Comparison of ENCODE assay signal across 9 cellular contexts in genomic region chr17:27339836-27340550, GRCh38. TPM values are rescaled to one million over a fixed set of nuclear protein-coding genes. Genes with fewer than 3 reads are reported as not detected.
DNase-seq lines count a peak whose midpoint lies in the region; ATAC-seq and TF ChIP-seq lines count a peak whose summit lies in the region.
"Had no signal": no experiment of that assay in that cellular context is flagged by ENCODE, and none has a peak within 500 bp of the region (broad histone marks: within the 10 kb centered on the region; RNA-seq: fewer than 3 reads in every experiment).

No MANE protein-coding gene starts in this region.

- H3K4me1 ChIP-seq in PC-3 (ENCODE audit: insufficient read depth, low read length) (peaks cover 8% of the 10 kb centered on the region; the same call in 1 of the 2 replicates), gastroesophageal sphincter (peaks cover 0 to 20% (median 0%) of the 10 kb centered on the region in 3 donors)

- H2AFZ ChIP-seq in PC-3 (ENCODE audit: low read length), result no peak overlapping the region

- H3K9me2 ChIP-seq in PC-3 (replicated peaks; ENCODE audit: low read length), result no peaks in the 10 kb centered on the region

- H3F3A ChIP-seq in PC-3 (ENCODE audit: low read length, unreplicated experiment), result no peaks in the 10 kb centered on the region

- 75% methylated on average over 1 of the region's 2 CpGs; no CpG with 5 or more reads in 1 of the 2 donors for WGBS in gastroesophageal sphincter (ENCODE audit: low coverage in 1 of 2), 2 donors

- no peaks in the 10 kb centered on the region for H3K27me3 Mint-ChIP-seq in activated CD8-positive, alpha-beta memory T cell treated with anti-CD3 and anti-CD28 coated beads, Interleukin-2, amount 10 ng/mL, durations not matched to agents 7 days and 5 days
- no peaks in the 10 kb centered on the region for H3K27me3 Mint-ChIP-seq in dendritic cell treated with granulocyte-macrophage colony-stimulating factor and Interleukin-4, amounts not matched to agents 40 ng/mL and 50 ng/mL, for 4 days
- peaks cover 6 to 8% of the 10 kb centered on the region in 2 donors for H3K27me3 Mint-ChIP-seq in stimulated activated naive B cell treated with anti-CD40 and anti-IgM and Interleukin-4, amounts not matched to agents 10 μg/mL and 1 μg/mL and 100 μg/mL, for 72 hours
- peaks cover 8% of the 10 kb centered on the region for H3K27me3 Mint-ChIP-seq in glutamatergic neuron (ENCODE audit: unreplicated experiment)
- H3K27me3 Mint-ChIP-seq: central memory CD8-positive, alpha-beta T cell had no signal

- TF ChIP-seq POLR2A in gastroesophageal sphincter (IDR thresholded peaks at IDR 0.05), result no peak

- intact Hi-C loops in PC-3 (cut with micrococcal nuclease), result no loop called here
- intact Hi-C loops in dendritic cell treated with granulocyte-macrophage colony-stimulating factor and Interleukin-4, amounts not matched to agents 40 ng/mL and 50 ng/mL, for 4 days (cut with micrococcal nuclease), result no loop called here

- H3K27me3 ChIP-seq in PC-3 (ENCODE audit: low read length), result no peaks in the 10 kb centered on the region
- H3K27me3 ChIP-seq in gastroesophageal sphincter, result no peaks in the 10 kb centered on the region

- H3K4me1 Mint-ChIP-seq in activated CD8-positive, alpha-beta memory T cell treated with anti-CD3 and anti-CD28 coated beads, Interleukin-2, amount 10 ng/mL, durations not matched to agents 7 days and 5 days, result peaks cover 16% of the 10 kb centered on the region
- H3K4me1 Mint-ChIP-seq in dendritic cell treated with granulocyte-macrophage colony-stimulating factor and Interleukin-4, amounts not matched to agents 40 ng/mL and 50 ng/mL, for 4 days (ENCODE audit: low read depth), result peaks cover 68% of the 10 kb centered on the region
- peaks cover 32 to 48% of the 10 kb centered on the region in 2 donors for H3K4me1 Mint-ChIP-seq in stimulated activated naive B cell treated with anti-CD40 and anti-IgM and Interleukin-4, amounts not matched to agents 10 μg/mL and 1 μg/mL and 100 μg/mL, for 72 hours
- peaks cover 10% of the 10 kb centered on the region for H3K4me1 Mint-ChIP-seq in glutamatergic neuron (ENCODE audit: low read depth, unreplicated experiment)
- H3K4me1 Mint-ChIP-seq: central memory CD8-positive, alpha-beta T cell had no signal

- H3K9ac ChIP-seq in PC-3 (ENCODE audit: low read length), result no peak overlapping the region

- TF ChIP-seq CTCF in PC-3 (conservative IDR thresholded peaks at IDR 0.05; ENCODE audit: low read depth, low read length) (no peak), gastroesophageal sphincter (IDR thresholded peaks at IDR 0.05) (no peak), glutamatergic neuron (IDR thresholded peaks at IDR 0.05; ENCODE audit: partially characterized antibody, unreplicated experiment) (no peak)

- POLR2A ChIA-PET in PC-3 (lab: Charles Lee; ENCODE audit: unreplicated experiment), result no interaction called here

- CTCF ChIA-PET in activated CD8-positive, alpha-beta memory T cell treated with anti-CD3 and anti-CD28 coated beads, Interleukin-2, amount 10 ng/mL, durations not matched to agents 7 days and 5 days (lab: Charles Lee), result interaction anchor here (0.8 to 1.7 kb wide), 4 partner anchors 9 to 260 kb away, joined by 3 to 6 read pairs (median 4); no protein-coding TSS in a partner anchor
- CTCF ChIA-PET in PC-3 (lab: Charles Lee), result no interaction called here

- H3K9me3 ChIP-seq in PC-3 (ENCODE audit: low read length) (no peaks in the 10 kb centered on the region), gastroesophageal sphincter (no peaks in the 10 kb centered on the region)

- no peak overlapping the region for H3K4me3 ChIP-seq in PC-3 (ENCODE audit: low read length)
- H3K4me3 ChIP-seq in gastroesophageal sphincter, result no peak overlapping the region

- TF ChIP-seq EP300 in gastroesophageal sphincter (IDR thresholded peaks at IDR 0.05), result no peak

- H3K79me2 ChIP-seq in PC-3 (ENCODE audit: low read length), result no peaks in the 10 kb centered on the region

- no peak overlapping the region for H3K27ac ChIP-seq in PC-3 (ENCODE audit: low read length)
- H3K27ac ChIP-seq in gastroesophageal sphincter, result no peak overlapping the region

- BruUV-seq in PC-3 (replicated peaks; lab: Mats Ljungman, UMichigan), result no TSS peak

- peak; percentile 74 for ATAC-seq in activated CD8-positive, alpha-beta memory T cell treated with anti-CD3 and anti-CD28 coated beads, Interleukin-2, amount 10 ng/mL, durations not matched to agents 7 days and 5 days
- ATAC-seq in PC-3 (peak; percentile 37; the same call in 1 of the 2 replicates), gastroesophageal sphincter (no peak)
- peak; percentile 46 to 50 for ATAC-seq in stimulated activated naive B cell treated with anti-CD40 and anti-IgM and Interleukin-4, amounts not matched to agents 10 μg/mL and 1 μg/mL and 100 μg/mL, for 72 hours (replicated peaks)

- H3K4me2 ChIP-seq in PC-3 (ENCODE audit: low read length), result no peak overlapping the region

- DNase-seq in activated CD8-positive, alpha-beta memory T cell treated with anti-CD3 and anti-CD28 coated beads, Interleukin-2, amount 10 ng/mL, durations not matched to agents 7 days and 5 days, result peak; percentile 51
- no peak for DNase-seq in activated CD8-positive, alpha-beta memory T cell treated with anti-CD3 and anti-CD28 coated beads for 24 hours
- DNase-seq in PC-3 (peak; percentile 47), glutamatergic neuron (no peak), C1 segment of cervical spinal cord (lab: John Stamatoyannopoulos, UW) (no peak)
- DNase-seq in stimulated activated naive B cell treated with anti-CD40 and anti-IgM and Interleukin-4, amounts not matched to agents 10 μg/mL and 1 μg/mL and 100 μg/mL, for 72 hours, result no peak

- H3K27ac Mint-ChIP-seq in activated CD8-positive, alpha-beta memory T cell treated with anti-CD3 and anti-CD28 coated beads, Interleukin-2, amount 10 ng/mL, durations not matched to agents 7 days and 5 days, result no peak overlapping the region
- H3K27ac Mint-ChIP-seq in dendritic cell treated with granulocyte-macrophage colony-stimulating factor and Interleukin-4, amounts not matched to agents 40 ng/mL and 50 ng/mL, for 4 days, result peak overlapping the region; percentile 31
- peak overlapping the region; percentile 73 for H3K27ac Mint-ChIP-seq in stimulated activated naive B cell treated with anti-CD40 and anti-IgM and Interleukin-4, amounts not matched to agents 10 μg/mL and 1 μg/mL and 100 μg/mL, for 72 hours
- H3K27ac Mint-ChIP-seq in glutamatergic neuron (ENCODE audit: unreplicated experiment), result no peak overlapping the region

- H4K20me1 ChIP-seq in PC-3 (ENCODE audit: low read length), result no peaks in the 10 kb centered on the region

- H3K4me3 Mint-ChIP-seq in activated CD8-positive, alpha-beta memory T cell treated with anti-CD3 and anti-CD28 coated beads, Interleukin-2, amount 10 ng/mL, durations not matched to agents 7 days and 5 days, result no peak overlapping the region
- no peak overlapping the region for H3K4me3 Mint-ChIP-seq in dendritic cell treated with granulocyte-macrophage colony-stimulating factor and Interleukin-4, amounts not matched to agents 40 ng/mL and 50 ng/mL, for 4 days
- no peak overlapping the region for H3K4me3 Mint-ChIP-seq in stimulated activated naive B cell treated with anti-CD40 and anti-IgM and Interleukin-4, amounts not matched to agents 10 μg/mL and 1 μg/mL and 100 μg/mL, for 72 hours
- no peak overlapping the region for H3K4me3 Mint-ChIP-seq in glutamatergic neuron (ENCODE audit: unreplicated experiment)
- H3K4me3 Mint-ChIP-seq: central memory CD8-positive, alpha-beta T cell had no signal

- H3K36me3 Mint-ChIP-seq in activated CD8-positive, alpha-beta memory T cell treated with anti-CD3 and anti-CD28 coated beads, Interleukin-2, amount 10 ng/mL, durations not matched to agents 7 days and 5 days, result no peaks in the 10 kb centered on the region
- no peaks in the 10 kb centered on the region for H3K36me3 Mint-ChIP-seq in dendritic cell treated with granulocyte-macrophage colony-stimulating factor and Interleukin-4, amounts not matched to agents 40 ng/mL and 50 ng/mL, for 4 days (ENCODE audit: low read depth)
- H3K36me3 Mint-ChIP-seq in stimulated activated naive B cell treated with anti-CD40 and anti-IgM and Interleukin-4, amounts not matched to agents 10 μg/mL and 1 μg/mL and 100 μg/mL, for 72 hours, result peaks cover 3 to 5% of the 10 kb centered on the region in 2 donors
- H3K36me3 Mint-ChIP-seq in glutamatergic neuron (ENCODE audit: unreplicated experiment), result no peaks in the 10 kb centered on the region

- H3K9me3 Mint-ChIP-seq in activated CD8-positive, alpha-beta memory T cell treated with anti-CD3 and anti-CD28 coated beads, Interleukin-2, amount 10 ng/mL, durations not matched to agents 7 days and 5 days (ENCODE audit: low read depth), result no peaks in the 10 kb centered on the region
- no peaks in the 10 kb centered on the region for H3K9me3 Mint-ChIP-seq in dendritic cell treated with granulocyte-macrophage colony-stimulating factor and Interleukin-4, amounts not matched to agents 40 ng/mL and 50 ng/mL, for 4 days
- H3K9me3 Mint-ChIP-seq in stimulated activated naive B cell treated with anti-CD40 and anti-IgM and Interleukin-4, amounts not matched to agents 10 μg/mL and 1 μg/mL and 100 μg/mL, for 72 hours, result no peaks in the 10 kb centered on the region
- peaks cover 1% of the 10 kb centered on the region for H3K9me3 Mint-ChIP-seq in glutamatergic neuron (ENCODE audit: unreplicated experiment)
- H3K9me3 Mint-ChIP-seq: central memory CD8-positive, alpha-beta T cell had no signal

- H3K36me3 ChIP-seq in PC-3 (ENCODE audit: low read depth, low read length) (no peaks in the 10 kb centered on the region), gastroesophageal sphincter (no peaks in the 10 kb centered on the region)

RNA-seq across cellular contexts. Expression of gene WSB1, which starts 46.1 kb away (rescaled TPM):
- total RNA-seq in activated CD8-positive, alpha-beta memory T cell treated with anti-CD3 and anti-CD28 coated beads, Interleukin-2, amount 10 ng/mL, durations not matched to agents 7 days and 5 days, result 100 to 1,000 TPM; 109 to 177 TPM
- total RNA-seq in PC-3 (2014; rRNA removed), result 32.0 and 35.1 TPM in 2 replicates
- total RNA-seq in gastroesophageal sphincter, result 100 to 1,000 TPM in 2 of 4 donors, 10 to 100 TPM in 2; 74.2 to 200 (median 133) TPM
- total RNA-seq in glutamatergic neuron (ENCODE audit: unreplicated experiment), result 633 TPM

Comparison
In these comparisons a context has a peak if more than half of its experiments do, and no peak if none do; other contexts are left out.
1. DNase-seq: peak in activated CD8-positive, alpha-beta memory T cell treated with anti-CD3 and anti-CD28 coated beads, Interleukin-2, amount 10 ng/mL, durations not matched to agents 7 days and 5 days (single experiment) and PC-3 (single experiment); none in activated CD8-positive, alpha-beta memory T cell treated with anti-CD3 and anti-CD28 coated beads for 24 hours (single experiment), stimulated activated naive B cell treated with anti-CD40 and anti-IgM and Interleukin-4, amounts not matched to agents 10 μg/mL and 1 μg/mL and 100 μg/mL, for 72 hours (single experiment), glutamatergic neuron (single experiment) and C1 segment of cervical spinal cord (0 of 14).
2. H3K27ac Mint-ChIP-seq: peak in dendritic cell treated with granulocyte-macrophage colony-stimulating factor and Interleukin-4, amounts not matched to agents 40 ng/mL and 50 ng/mL, for 4 days (single experiment) and stimulated activated naive B cell treated with anti-CD40 and anti-IgM and Interleukin-4, amounts not matched to agents 10 μg/mL and 1 μg/mL and 100 μg/mL, for 72 hours (single experiment); none in activated CD8-positive, alpha-beta memory T cell treated with anti-CD3 and anti-CD28 coated beads, Interleukin-2, amount 10 ng/mL, durations not matched to agents 7 days and 5 days (single experiment) and glutamatergic neuron (single experiment).